In the genomic region with DNA sequence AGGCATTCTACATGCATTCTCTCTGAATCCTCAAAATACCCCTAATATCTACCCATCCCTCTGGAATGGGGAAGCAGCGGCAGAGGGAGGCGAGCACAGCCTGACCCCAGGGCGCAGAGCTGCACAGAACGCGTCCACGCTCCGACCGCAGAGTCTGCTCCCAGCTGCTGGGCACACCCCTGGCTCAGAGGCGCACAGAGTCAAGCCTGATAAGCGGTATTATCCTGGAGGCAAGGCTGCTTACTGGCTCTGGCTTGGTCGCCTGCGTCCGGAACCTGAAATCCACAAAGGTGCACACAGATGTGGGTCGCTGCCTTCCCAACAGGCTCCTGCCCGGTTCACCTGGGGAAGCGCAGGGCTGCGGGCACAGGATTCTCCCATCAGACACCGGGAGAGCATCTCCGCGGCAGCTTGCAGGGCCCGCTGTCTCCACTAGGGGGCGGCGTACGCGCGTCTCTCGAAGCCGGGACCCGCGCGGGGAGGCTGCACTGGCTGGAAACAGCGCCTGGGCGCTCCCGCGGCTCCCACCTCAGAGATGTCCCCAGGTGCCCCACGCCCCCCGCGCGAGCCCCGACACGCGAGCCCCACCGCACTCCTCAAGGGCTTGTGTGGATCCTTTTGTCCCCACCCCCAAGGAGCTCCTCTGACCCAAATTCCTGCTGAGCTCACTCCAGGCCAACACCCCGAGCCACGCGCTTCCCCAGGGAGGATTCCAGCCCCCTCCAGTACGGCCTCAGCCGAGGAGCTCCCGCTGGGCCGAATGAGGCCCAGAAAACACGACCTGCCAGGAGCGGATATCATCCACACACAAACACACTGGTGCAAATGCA, we compare ENCODE assay signal across 7 cellular contexts.
DNase-seq lines count a peak whose midpoint lies in the region; ATAC-seq, FAIRE-seq and TF ChIP-seq lines count a peak whose summit lies in the region.

No MANE protein-coding gene starts in this region.

- H3K27ac ChIP-seq in HEK293 (ENCODE audit: extremely low read depth, low read depth, low read length) (no peak overlapping the region), Peyer's patch (no peak overlapping the region), dorsolateral prefrontal cortex (peak overlapping the region in 1 of 59 donors; percentile 44), neural cell (ENCODE audit: low read length) (no peak overlapping the region)
- no peak overlapping the region for H3K27ac ChIP-seq in CD8-positive, alpha-beta memory T cell (ENCODE audit: low read depth, low read length)

- intact Hi-C loops in dorsolateral prefrontal cortex (cut with DNase I), result loop anchor here (2.0 to 10.0 kb wide), 3 partner anchors 213 to 705 kb away; no protein-coding TSS in a partner anchor

- TF ChIP-seq EP300 in neural cell (conservative IDR thresholded peaks at IDR 0.05; ENCODE audit: poor library complexity, severe bottlenecking), result no peak

- peak overlapping the region; percentile 45 for H3K9ac ChIP-seq in neural cell (ENCODE audit: low read length)

- no peak for ATAC-seq in GM21447 (IDR thresholded peaks at IDR 0.05; ENCODE audit: unreplicated experiment)

- H3K4me3 ChIP-seq in HEK293 (ENCODE audit: low read depth, low read length), result no peak overlapping the region
- H3K4me3 ChIP-seq in Peyer's patch, result no peak overlapping the region
- peak overlapping the region in 57 of 59 donors; percentile 12 to 67 (median 48) for H3K4me3 ChIP-seq in dorsolateral prefrontal cortex
- peak overlapping the region; percentile 63 for H3K4me3 ChIP-seq in neural cell (ENCODE audit: low read length)
- H3K4me3 ChIP-seq in CD8-positive, alpha-beta memory T cell (ENCODE audit: low read length), result no peak overlapping the region

- TF ChIP-seq POLR2A in Peyer's patch (IDR thresholded peaks at IDR 0.05), result no peak

- no peaks in the 10 kb centered on the region for H3K9me2 ChIP-seq in neural cell (ENCODE audit: insufficient read depth, low read length)

- H3K27me3 ChIP-seq in Peyer's patch (no peaks in the 10 kb centered on the region), dorsolateral prefrontal cortex (peaks cover 0 to 29% (median 0%) of the 10 kb centered on the region in 45 donors), neural cell (ENCODE audit: insufficient read depth, low read depth, low read length) (peaks cover 53% of the 10 kb centered on the region)
- H3K27me3 ChIP-seq in CD8-positive, alpha-beta memory T cell (ENCODE audit: insufficient read depth, low read length, poor library complexity, severe bottlenecking), result peaks cover 6% of the 10 kb centered on the region

- H3K27ac Mint-ChIP-seq in CD8-positive, alpha-beta memory T cell, result no peak overlapping the region

- H3K9me3 Mint-ChIP-seq in CD8-positive, alpha-beta memory T cell, result peaks cover 0 to 5% (median 0%) of the 10 kb centered on the region in 5 donors

- H2AFZ ChIP-seq in neural cell (ENCODE audit: low read depth, low read length), result peak overlapping the region; percentile 40

- no peaks in the 10 kb centered on the region for H3F3A ChIP-seq in neural cell (ENCODE audit: insufficient read depth, low read length, poor library complexity, severe bottlenecking)

- peak; percentile 86 for TF ChIP-seq RAD21 in neural cell (conservative IDR thresholded peaks at IDR 0.05)

- peaks cover 11 to 48% of the 10 kb centered on the region in 2 donors for H3K27me3 Mint-ChIP-seq in CD8-positive, alpha-beta memory T cell

- H3K79me2 ChIP-seq in neural cell (replicated peaks; ENCODE audit: insufficient read depth, low read length), result no peaks in the 10 kb centered on the region

- FAIRE-seq in urothelium cell line (lab: Jason Lieb, UNC), result no peak

- H3K4me1 ChIP-seq in HEK293 (ENCODE audit: control insufficient read depth, insufficient read depth, low read length) (no peaks in the 10 kb centered on the region), Peyer's patch (no peaks in the 10 kb centered on the region)
- no peaks in the 10 kb centered on the region for H3K4me1 ChIP-seq in CD8-positive, alpha-beta memory T cell (ENCODE audit: insufficient read depth, low read length)

- H3K4me2 ChIP-seq in neural cell (ENCODE audit: low read length), result peak overlapping the region; percentile 82

- POLR2A ChIA-PET in HEK293 (lab: Yijun Ruan, JAX), result no interaction called here
- POLR2A ChIA-PET in CD8-positive, alpha-beta memory T cell (lab: Charles Lee), result no interaction called here

- no peaks in the 10 kb centered on the region for H3K36me3 ChIP-seq in HEK293 (ENCODE audit: control insufficient read depth in 2 of 2, insufficient read depth in 1 of 2, low read length in 2 of 2)
- H3K36me3 ChIP-seq in Peyer's patch, result no peaks in the 10 kb centered on the region
- no peaks in the 10 kb centered on the region for H3K36me3 ChIP-seq in neural cell (ENCODE audit: insufficient read depth, low read length)
- H3K36me3 ChIP-seq in CD8-positive, alpha-beta memory T cell (ENCODE audit: insufficient read depth, low read length), result no peaks in the 10 kb centered on the region

- H3K9me3 ChIP-seq in HEK293 (ENCODE audit: control insufficient read depth, insufficient read depth, low read depth, low read length), result no peaks in the 10 kb centered on the region
- H3K9me3 ChIP-seq in Peyer's patch, result no peaks in the 10 kb centered on the region
- H3K9me3 ChIP-seq in neural cell (ENCODE audit: low read length), result no peaks in the 10 kb centered on the region
- H3K9me3 ChIP-seq in CD8-positive, alpha-beta memory T cell (ENCODE audit: low read length), result no peaks in the 10 kb centered on the region

- DNase-seq in Peyer's patch (no peak), dorsolateral prefrontal cortex (peak; percentile 74 to 88 (median 82)), urothelium cell line (ENCODE audit: low spot score) (peak; percentile 87)
- no peak for DNase-seq in CD8-positive, alpha-beta memory T cell

- no peaks in the 10 kb centered on the region for H4K20me1 ChIP-seq in neural cell (ENCODE audit: insufficient read depth)

- CTCF ChIA-PET in HEK293 (lab: Yijun Ruan, JAX), result interaction anchor here (0.6 to 1.6 kb wide), 12 partner anchors 9 to 732 kb away, joined by 3 to 8 read pairs (median 4); no protein-coding TSS in a partner anchor
- CTCF ChIA-PET in CD8-positive, alpha-beta memory T cell (lab: Charles Lee), result no interaction called here

- no peaks in the 10 kb centered on the region for H3K4me1 Mint-ChIP-seq in CD8-positive, alpha-beta memory T cell

- no peaks in the 10 kb centered on the region for H3K36me3 Mint-ChIP-seq in CD8-positive, alpha-beta memory T cell

- H3K4me3 Mint-ChIP-seq in CD8-positive, alpha-beta memory T cell, result no peak overlapping the region

- TF ChIP-seq CTCF in HEK293 (tag by site-specific recombination; IDR thresholded peaks at IDR 0.05) (no peak), Peyer's patch (IDR thresholded peaks at IDR 0.05) (peak in 4 of 6 experiments; percentile 25 to 35 (median 31)), dorsolateral prefrontal cortex (IDR thresholded peaks at IDR 0.05 in 54 of 56, conservative IDR thresholded peaks at IDR 0.05 in 2 of 56; ENCODE audit: low read depth in 1 of 56, partially characterized antibody in 56 of 56) (peak; percentile 66 to 98 (median 96)), neural cell (IDR thresholded peaks at IDR 0.05; ENCODE audit: poor library complexity, severe bottlenecking) (peak; percentile 94)

TF ChIP-seq in HEK293, 187 proteins besides CTCF, POLR2A, EP300 and RAD21:
- peak; percentile 33; the same call in 1 of the 2 replicates for TF ChIP-seq ZNF341 (tag by site-specific recombination; IDR thresholded peaks at IDR 0.05; ENCODE audit: low read depth)
- TF ChIP-seq ZNF658 (tag by site-specific recombination; IDR thresholded peaks at IDR 0.05), result no peak

TF ChIP-seq in neural cell, 6 proteins besides CTCF, POLR2A, EP300 and RAD21:
- TF ChIP-seq TAF1 (IDR thresholded peaks at IDR 0.05; ENCODE audit: low read depth), result no peak
- no peak for TF ChIP-seq POLR2AphosphoS5 (IDR thresholded peaks at IDR 0.05)
- TF ChIP-seq SMC3 (conservative IDR thresholded peaks at IDR 0.05; ENCODE audit: poor library complexity), result peak; percentile 86
- TF ChIP-seq MXI1 (conservative IDR thresholded peaks at IDR 0.05; ENCODE audit: poor library complexity, severe bottlenecking), result no peak
- TF ChIP-seq, protein P1, sequence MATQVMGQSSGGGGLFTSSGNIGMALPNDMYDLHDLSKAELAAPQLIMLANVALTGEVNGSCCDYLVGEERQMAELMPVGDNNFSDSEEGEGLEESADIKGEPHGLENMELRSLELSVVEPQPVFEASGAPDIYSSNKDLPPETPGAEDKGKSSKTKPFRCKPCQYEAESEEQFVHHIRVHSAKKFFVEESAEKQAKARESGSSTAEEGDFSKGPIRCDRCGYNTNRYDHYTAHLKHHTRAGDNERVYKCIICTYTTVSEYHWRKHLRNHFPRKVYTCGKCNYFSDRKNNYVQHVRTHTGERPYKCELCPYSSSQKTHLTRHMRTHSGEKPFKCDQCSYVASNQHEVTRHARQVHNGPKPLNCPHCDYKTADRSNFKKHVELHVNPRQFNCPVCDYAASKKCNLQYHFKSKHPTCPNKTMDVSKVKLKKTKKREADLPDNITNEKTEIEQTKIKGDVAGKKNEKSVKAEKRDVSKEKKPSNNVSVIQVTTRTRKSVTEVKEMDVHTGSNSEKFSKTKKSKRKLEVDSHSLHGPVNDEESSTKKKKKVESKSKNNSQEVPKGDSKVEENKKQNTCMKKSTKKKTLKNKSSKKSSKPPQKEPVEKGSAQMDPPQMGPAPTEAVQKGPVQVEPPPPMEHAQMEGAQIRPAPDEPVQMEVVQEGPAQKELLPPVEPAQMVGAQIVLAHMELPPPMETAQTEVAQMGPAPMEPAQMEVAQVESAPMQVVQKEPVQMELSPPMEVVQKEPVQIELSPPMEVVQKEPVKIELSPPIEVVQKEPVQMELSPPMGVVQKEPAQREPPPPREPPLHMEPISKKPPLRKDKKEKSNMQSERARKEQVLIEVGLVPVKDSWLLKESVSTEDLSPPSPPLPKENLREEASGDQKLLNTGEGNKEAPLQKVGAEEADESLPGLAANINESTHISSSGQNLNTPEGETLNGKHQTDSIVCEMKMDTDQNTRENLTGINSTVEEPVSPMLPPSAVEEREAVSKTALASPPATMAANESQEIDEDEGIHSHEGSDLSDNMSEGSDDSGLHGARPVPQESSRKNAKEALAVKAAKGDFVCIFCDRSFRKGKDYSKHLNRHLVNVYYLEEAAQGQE (IDR thresholded peaks at IDR 0.05; ENCODE audit: borderline replicate concordance), result no peak
- no peak for TF ChIP-seq EZH2 (IDR thresholded peaks at IDR 0.05; ENCODE audit: borderline replicate concordance, insufficient read depth, low read length, poor library complexity, severe bottlenecking)

Comparison
In these comparisons a context has a peak if more than half of its experiments do, and no peak if none do; other contexts are left out.
1. H3K4me3 ChIP-seq: peak in dorsolateral prefrontal cortex (57 of 59) and neural cell (single experiment); none in HEK293 (single experiment), Peyer's patch (0 of 4) and CD8-positive, alpha-beta memory T cell (single experiment).
2. DNase-seq: peak in dorsolateral prefrontal cortex (10 of 10) and urothelium cell line (single experiment); none in Peyer's patch (0 of 3) and CD8-positive, alpha-beta memory T cell (0 of 5).